16 cellular contexts compared by ENCODE assay signal in genomic region chr4:66766557-66766956, GRCh38.
DNase-seq lines count a peak whose midpoint lies in the region; ATAC-seq and TF ChIP-seq lines count a peak whose summit lies in the region.
"Had no signal": no experiment of that assay in that cellular context is flagged by ENCODE, and none has a peak within 500 bp of the region (broad histone marks: within the 10 kb centered on the region; RNA-seq: fewer than 3 reads in every experiment).

No MANE protein-coding gene starts in this region.

- H3K23ac ChIP-seq in mesendoderm (ENCODE audit: low read length), result no peak overlapping the region

- H3K36me3 ChIP-seq in HUES48 (ENCODE audit: control insufficient read depth, insufficient read depth, low read length), result no peaks in the 10 kb centered on the region
- no peaks in the 10 kb centered on the region for H3K36me3 ChIP-seq in mesendoderm (ENCODE audit: control insufficient read depth, insufficient read depth, low read length)

- DNase-seq in ELF-1 (ENCODE audit: low read depth, low spot score) (peak; percentile 79), WTC11 (ENCODE audit: low spot score) (peak; percentile 13), mesendoderm (peak; percentile 94), foreskin melanocyte (no peak), cerebellum (ENCODE audit: low spot score) (no peak)
- DNase-seq in central memory CD4-positive, alpha-beta T cell, result no peak
- DNase-seq: CD8-positive, alpha-beta T cell; COR-L47; DMS153; DMS79 treated with DMSO at 0.1 percent for 48 hours; EL; GDM1 had no signal

- ATAC-seq in WTC11, result peak; percentile 94
- no peak for ATAC-seq in GM21381 (IDR thresholded peaks at IDR 0.05; ENCODE audit: unreplicated experiment)
- ATAC-seq: CD8-positive, alpha-beta T cell; K562 had no signal

- no peak overlapping the region for H3K27ac Mint-ChIP-seq in WTC11
- H3K27ac Mint-ChIP-seq: CD14-positive monocyte; CD8-positive, alpha-beta T cell had no signal

- peak overlapping the region; percentile 81 for H3K18ac ChIP-seq in mesendoderm (ENCODE audit: low read length)

- no peak overlapping the region for H2BK15ac ChIP-seq in mesendoderm (replicated peaks; ENCODE audit: low read depth)

- H4K8ac ChIP-seq in mesendoderm (ENCODE audit: low read depth, low read length), result no peak overlapping the region

- H2BK5ac ChIP-seq in mesendoderm (ENCODE audit: low read length), result no peak overlapping the region

- H3K4ac ChIP-seq in mesendoderm (ENCODE audit: low read depth, low read length), result no peak overlapping the region

- H3K56ac ChIP-seq in mesendoderm (ENCODE audit: low read length), result peak overlapping the region; percentile 54

- H3K79me2 ChIP-seq in mesendoderm (ENCODE audit: control insufficient read depth, insufficient read depth, low read length), result no peaks in the 10 kb centered on the region

- H3K9ac ChIP-seq in HUES48 (ENCODE audit: low read depth, low read length) (no peak overlapping the region), mesendoderm (ENCODE audit: low read length) (no peak overlapping the region)

- peaks cover 10% of the 10 kb centered on the region for H3K9me3 Mint-ChIP-seq in WTC11

- no peaks in the 10 kb centered on the region for H3K9me3 ChIP-seq in HUES48 (ENCODE audit: control insufficient read depth, insufficient read depth, low read length)

- peaks cover 12% of the 10 kb centered on the region; the same call in 1 of the 2 replicates for H3K36me3 Mint-ChIP-seq in WTC11
- H3K36me3 Mint-ChIP-seq: CD14-positive monocyte; CD8-positive, alpha-beta T cell had no signal

- 0 out of 2 replicates have a peak, but pooled peaks cover 7% of the 10 kb centered on the region for H3K4me1 ChIP-seq in HUES48 (ENCODE audit: control insufficient read depth, insufficient read depth, low read length)
- no peaks in the 10 kb centered on the region for H3K4me1 ChIP-seq in mesendoderm (ENCODE audit: control insufficient read depth, low read depth, low read length)

- no CpG with 5 or more reads among the region's 1 CpG for WGBS in mesendoderm (ENCODE audit: extremely low coverage, insufficient coverage, low lambda C conversion rate)

- no peak overlapping the region for H2AK5ac ChIP-seq in mesendoderm (ENCODE audit: low read length)

- no peak overlapping the region for H3K4me2 ChIP-seq in mesendoderm (ENCODE audit: low read length)

- peak overlapping the region; percentile 55 for H2BK120ac ChIP-seq in mesendoderm (ENCODE audit: low read depth, low read length)

- POLR2A ChIA-PET in WTC11 (lab: Charles Lee), result no interaction called here

- H3K4me1 Mint-ChIP-seq in WTC11, result peaks cover 23% of the 10 kb centered on the region
- H3K4me1 Mint-ChIP-seq: CD14-positive monocyte had no signal

- peak overlapping the region; percentile 18 for H3K27ac ChIP-seq in HUES48 (ENCODE audit: low read depth, low read length)
- H3K27ac ChIP-seq in mesendoderm (ENCODE audit: low read depth, low read length), result peak overlapping the region; percentile 7

- no peak overlapping the region for H3K4me3 ChIP-seq in HUES48 (ENCODE audit: low read depth, low read length)
- H3K4me3 ChIP-seq in mesendoderm (ENCODE audit: low read length), result no peak overlapping the region
- H3K4me3 ChIP-seq: K562 had no signal

- no peak for TF ChIP-seq CTCF in WTC11 (IDR thresholded peaks at IDR 0.05)

- H3K79me1 ChIP-seq in mesendoderm (ENCODE audit: low read length), result no peaks in the 10 kb centered on the region

- no peak overlapping the region for H4K5ac ChIP-seq in mesendoderm (ENCODE audit: low read length)

- H3K27me3 Mint-ChIP-seq in WTC11 (ENCODE audit: low read depth), result no peaks in the 10 kb centered on the region

- H3K4me3 Mint-ChIP-seq in WTC11, result no peak overlapping the region
- H3K4me3 Mint-ChIP-seq: CD8-positive, alpha-beta T cell had no signal

- H3K27me3 ChIP-seq in HUES48 (ENCODE audit: control insufficient read depth, insufficient read depth, low read length), result no peaks in the 10 kb centered on the region
- H3K27me3 ChIP-seq in mesendoderm (ENCODE audit: insufficient read depth, low read length, poor library complexity), result no peaks in the 10 kb centered on the region

- CTCF ChIA-PET in WTC11 (lab: Charles Lee), result no interaction called here

TF ChIP-seq in WTC11, 78 proteins besides CTCF, POLR2A, EP300 and RAD21:
- TF ChIP-seq ZNF423 (CRISPR knock-in tag; IDR thresholded peaks at IDR 0.05) (peak; percentile 63), FOXP4 (CRISPR knock-in tag; IDR thresholded peaks at IDR 0.05) (no peak), ZNF138 (CRISPR knock-in tag; conservative IDR thresholded peaks at IDR 0.05) (no peak), ATF1 (CRISPR knock-in tag; IDR thresholded peaks at IDR 0.05) (no peak), ZNF317 (CRISPR knock-in tag; IDR thresholded peaks at IDR 0.05; ENCODE audit: borderline replicate concordance, low read depth) (no peak)
- TF ChIP-seq, protein P1, sequence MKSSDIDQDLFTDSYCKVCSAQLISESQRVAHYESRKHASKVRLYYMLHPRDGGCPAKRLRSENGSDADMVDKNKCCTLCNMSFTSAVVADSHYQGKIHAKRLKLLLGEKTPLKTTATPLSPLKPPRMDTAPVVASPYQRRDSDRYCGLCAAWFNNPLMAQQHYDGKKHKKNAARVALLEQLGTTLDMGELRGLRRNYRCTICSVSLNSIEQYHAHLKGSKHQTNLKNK (CRISPR knock-in tag; IDR thresholded peaks at IDR 0.05), result no peak

Comparison
In these comparisons a context has a peak if more than half of its experiments do, and no peak if none do; other contexts are left out.
1. DNase-seq: peak in ELF-1 (single experiment), WTC11 (single experiment) and mesendoderm (single experiment); none in foreskin melanocyte (single experiment), central memory CD4-positive, alpha-beta T cell (single experiment) and cerebellum (single experiment).